Comparison of ENCODE assay signal across 25 cellular contexts in genomic region chr16:4042581-4042980, GRCh38.
"Had no signal": no experiment of that assay in that cellular context is flagged by ENCODE, and none has a peak within 500 bp of the region (broad histone marks: within the 10 kb centered on the region; RNA-seq: fewer than 3 reads in every experiment).

No MANE protein-coding gene starts in this region.

- H3K4me3 Mint-ChIP-seq: effector memory CD8-positive, alpha-beta T cell; mesothelial cell of epicardium; naive B cell; natural killer cell treated with Interleukin-12 subunit alpha and Interleukin-12 subunit beta and Interleukin-15 and Interleukin-18, amount 100 ng/mL, for 72 hours; neural progenitor cell; stimulated activated naive B cell treated with anti-CD40 and anti-IgM and Interleukin-4, amounts not matched to agents 10 μg/mL and 1 μg/mL and 100 μg/mL, for 72 hours; stimulated activated naive CD8-positive, alpha-beta T cell treated with anti-CD3 and anti-CD28 coated beads, Interleukin-15, Interleukin-2, amounts not matched to agents 100 ng/mL and 50 ng/mL, for 24 hours had no signal

- H3K4me3 ChIP-seq: esophagus squamous epithelium, left lung, mucosa of descending colon, neural progenitor cell, psoas muscle, thoracic aorta, tibial nerve, upper lobe of left lung, uterus had no signal

- DNase-seq: cortex of kidney; effector memory CD8-positive, alpha-beta T cell; erythroblast; esophagus squamous epithelium; foreskin melanocyte; kidney; left lung; mesenchymal stem cell; mucosa of descending colon; naive B cell; psoas muscle; right cardiac atrium; small intestine; stimulated activated CD4-positive, alpha-beta T cell treated with anti-CD3 and anti-CD28 coated beads, Interleukin-15, amount 100 ng/mL, for 24 hours; stimulated activated CD4-positive, alpha-beta T cell treated with anti-CD3 and anti-CD28 coated beads, Interleukin-2, amount 100 ng/mL, for 48 hours; stimulated activated naive B cell treated with anti-CD40 and anti-IgM and Interleukin-4, amounts not matched to agents 10 μg/mL and 1 μg/mL and 100 μg/mL, for 72 hours; upper lobe of left lung; uterus had no signal

- H3K36me3 ChIP-seq: esophagus squamous epithelium, left lung, neural progenitor cell, thoracic aorta, tibial nerve, upper lobe of left lung, uterus had no signal

- H3K36me3 Mint-ChIP-seq: mesothelial cell of epicardium; naive B cell; natural killer cell treated with Interleukin-12 subunit alpha and Interleukin-12 subunit beta and Interleukin-15 and Interleukin-18, amount 100 ng/mL, for 72 hours; neural progenitor cell; stimulated activated naive B cell treated with anti-CD40 and anti-IgM and Interleukin-4, amounts not matched to agents 10 μg/mL and 1 μg/mL and 100 μg/mL, for 72 hours had no signal

- H3K27ac Mint-ChIP-seq: mesothelial cell of epicardium; natural killer cell treated with Interleukin-12 subunit alpha and Interleukin-12 subunit beta and Interleukin-15 and Interleukin-18, amount 100 ng/mL, for 72 hours; neural progenitor cell; stimulated activated naive B cell treated with anti-CD40 and anti-IgM and Interleukin-4, amounts not matched to agents 10 μg/mL and 1 μg/mL and 100 μg/mL, for 72 hours; stimulated activated naive CD8-positive, alpha-beta T cell treated with anti-CD3 and anti-CD28 coated beads, Interleukin-15, Interleukin-2, amounts not matched to agents 100 ng/mL and 50 ng/mL, for 24 hours had no signal

- H3K4me1 Mint-ChIP-seq: naive B cell; stimulated activated naive B cell treated with anti-CD40 and anti-IgM and Interleukin-4, amounts not matched to agents 10 μg/mL and 1 μg/mL and 100 μg/mL, for 72 hours had no signal

- H3K9ac ChIP-seq: neural progenitor cell, parathyroid adenoma had no signal

- H3K27me3 Mint-ChIP-seq: effector memory CD8-positive, alpha-beta T cell; naive B cell; natural killer cell treated with Interleukin-12 subunit alpha and Interleukin-12 subunit beta and Interleukin-15 and Interleukin-18, amount 100 ng/mL, for 72 hours; stimulated activated naive CD8-positive, alpha-beta T cell treated with anti-CD3 and anti-CD28 coated beads, Interleukin-15, Interleukin-2, amounts not matched to agents 100 ng/mL and 50 ng/mL, for 24 hours had no signal

- H3K9me3 ChIP-seq: esophagus squamous epithelium, left lung, mucosa of descending colon, psoas muscle, thoracic aorta, tibial nerve, upper lobe of left lung, uterus had no signal

- H3K27ac ChIP-seq: esophagus squamous epithelium, left lung, neural progenitor cell, parathyroid adenoma, psoas muscle, tibial nerve, upper lobe of left lung, uterus had no signal

- ATAC-seq: effector memory CD8-positive, alpha-beta T cell; left lung; mucosa of descending colon; natural killer cell treated with Interleukin-12 subunit alpha and Interleukin-12 subunit beta and Interleukin-15 and Interleukin-18, amount 100 ng/mL, for 72 hours; psoas muscle; right cardiac atrium; stimulated activated naive B cell treated with anti-CD40 and anti-IgM and Interleukin-4, amounts not matched to agents 10 μg/mL and 1 μg/mL and 100 μg/mL, for 72 hours had no signal

- H3K9me3 Mint-ChIP-seq: effector memory CD8-positive, alpha-beta T cell; mesothelial cell of epicardium; naive B cell; natural killer cell treated with Interleukin-12 subunit alpha and Interleukin-12 subunit beta and Interleukin-15 and Interleukin-18, amount 100 ng/mL, for 72 hours; neural progenitor cell; stimulated activated naive B cell treated with anti-CD40 and anti-IgM and Interleukin-4, amounts not matched to agents 10 μg/mL and 1 μg/mL and 100 μg/mL, for 72 hours; stimulated activated naive CD8-positive, alpha-beta T cell treated with anti-CD3 and anti-CD28 coated beads, Interleukin-15, Interleukin-2, amounts not matched to agents 100 ng/mL and 50 ng/mL, for 24 hours had no signal

- H3K4me1 ChIP-seq: neural progenitor cell, parathyroid adenoma, uterus had no signal

- H3K27me3 ChIP-seq: esophagus squamous epithelium, left lung, neural progenitor cell, tibial nerve, upper lobe of left lung, uterus had no signal

- H3K4me2 ChIP-seq: neural progenitor cell had no signal
